ENCODE assay signal across 1 cellular context in genomic region chr16:2511996-2512919, GRCh38.
TF ChIP-seq lines count a peak whose summit lies in the region.

No MANE protein-coding gene starts in this region.

TF ChIP-seq in HepG2, 621 proteins besides CTCF, POLR2A, EP300 and RAD21:
- TF ChIP-seq POGK (CRISPR knock-in tag; conservative IDR thresholded peaks at IDR 0.05) = no peak
- TF ChIP-seq AGO1 (IDR thresholded peaks at IDR 0.05; ENCODE audit: low read depth, low read length, poor library complexity, severe bottlenecking) = no peak
- no peak for TF ChIP-seq SP140L (CRISPR knock-in tag; IDR thresholded peaks at IDR 0.05; ENCODE audit: borderline replicate concordance)
- 0 out of 2 replicates have a peak, but pooled peaks have one; percentile 9 for TF ChIP-seq SP4 (CRISPR knock-in tag; IDR thresholded peaks at IDR 0.05)
- TF ChIP-seq AKAP8 (CRISPR knock-in tag; IDR thresholded peaks at IDR 0.05) = 0 out of 2 replicates have a peak, but pooled peaks have one; percentile 7
- TF ChIP-seq ZNF614 (CRISPR knock-in tag; IDR thresholded peaks at IDR 0.05; ENCODE audit: borderline replicate concordance) = 0 out of 2 replicates have a peak, but pooled peaks have one; percentile 12
- TF ChIP-seq ZNF224 (CRISPR knock-in tag; IDR thresholded peaks at IDR 0.05) = no peak
- TF ChIP-seq HINFP (CRISPR knock-in tag; IDR thresholded peaks at IDR 0.05; ENCODE audit: low read depth) = no peak
- no peak for TF ChIP-seq ADNP (CRISPR knock-in tag; IDR thresholded peaks at IDR 0.05)
- TF ChIP-seq ZNF274 (CRISPR knock-in tag; IDR thresholded peaks at IDR 0.05) = no peak
- TF ChIP-seq HNF1A (IDR thresholded peaks at IDR 0.05; ENCODE audit: low read depth) = no peak
- TF ChIP-seq HNF1A (CRISPR knock-in tag; IDR thresholded peaks at IDR 0.05; ENCODE audit: borderline replicate concordance) = no peak
- 0 out of 2 replicates have a peak, but pooled peaks have one; percentile 9 for TF ChIP-seq MEIS1 (CRISPR knock-in tag; IDR thresholded peaks at IDR 0.05; ENCODE audit: borderline replicate concordance)
- no peak for TF ChIP-seq ZNF660 (CRISPR knock-in tag; IDR thresholded peaks at IDR 0.05; ENCODE audit: borderline replicate concordance, low read depth)
- no peak for TF ChIP-seq FOXC1 (CRISPR knock-in tag; IDR thresholded peaks at IDR 0.05; ENCODE audit: borderline replicate concordance)
- TF ChIP-seq ZNF703 (CRISPR knock-in tag; IDR thresholded peaks at IDR 0.05; ENCODE audit: borderline replicate concordance) = no peak
- TF ChIP-seq ZNF580 (CRISPR knock-in tag; IDR thresholded peaks at IDR 0.05; ENCODE audit: borderline replicate concordance, low read depth) = 0 out of 2 replicates have a peak, but pooled peaks have one; percentile 6
TF ChIP-seq in HepG2: peak in this region for 5.
